Comparison of ENCODE assay signal across 14 cellular contexts in genomic region chr3:70621451-70621850, GRCh38.
DNase-seq lines count a peak whose midpoint lies in the region; ATAC-seq and TF ChIP-seq lines count a peak whose summit lies in the region.
"Had no signal": no experiment of that assay in that cellular context is flagged by ENCODE, and none has a peak within 500 bp of the region (broad histone marks: within the 10 kb centered on the region; RNA-seq: fewer than 3 reads in every experiment).

No MANE protein-coding gene starts in this region.

- H3K9me3 ChIP-seq in Karpas-422 (ENCODE audit: low read length): no peaks in the 10 kb centered on the region
- H3K9me3 ChIP-seq: BLaER1 had no signal

- peaks cover 9% of the 10 kb centered on the region for H3K4me1 Mint-ChIP-seq in activated naive CD8-positive, alpha-beta T cell treated with anti-CD3 and anti-CD28 coated beads, Interleukin-2, amount 50 U/mL, for 24 hours
- peaks cover 7% of the 10 kb centered on the region for H3K4me1 Mint-ChIP-seq in activated naive CD8-positive, alpha-beta T cell treated with anti-CD3 and anti-CD28 coated beads for 36 hours
- H3K4me1 Mint-ChIP-seq in stimulated activated memory B cell treated with anti-CD40 and anti-IgM and Interleukin-4, amounts not matched to agents 10 μg/mL and 1 μg/mL and 100 μg/mL, for 72 hours: no peaks in the 10 kb centered on the region
- H3K4me1 Mint-ChIP-seq: CD4-positive, CD25-positive, alpha-beta regulatory T cell had no signal

- H3K79me2 ChIP-seq in Karpas-422 (ENCODE audit: low read length): no peaks in the 10 kb centered on the region

- no peaks in the 10 kb centered on the region for H3K9me2 ChIP-seq in Karpas-422 (replicated peaks; ENCODE audit: insufficient read depth, low read length)

- no peaks in the 10 kb centered on the region for H4K20me1 ChIP-seq in Karpas-422 (ENCODE audit: insufficient read depth, low read depth, low read length)
- H4K20me1 ChIP-seq: BLaER1 had no signal

- peaks cover 24% of the 10 kb centered on the region for H3K4me1 ChIP-seq in Karpas-422 (ENCODE audit: low read length)

- H3K9ac ChIP-seq in Karpas-422 (ENCODE audit: low read length): no peak overlapping the region
- H3K9ac ChIP-seq: BLaER1 had no signal

- H3K36me3 Mint-ChIP-seq in activated naive CD8-positive, alpha-beta T cell treated with anti-CD3 and anti-CD28 coated beads, Interleukin-2, amount 50 U/mL, for 24 hours (ENCODE audit: low read depth): no peaks in the 10 kb centered on the region
- peaks cover 1% of the 10 kb centered on the region for H3K36me3 Mint-ChIP-seq in activated naive CD8-positive, alpha-beta T cell treated with anti-CD3 and anti-CD28 coated beads for 36 hours
- H3K36me3 Mint-ChIP-seq in stimulated activated memory B cell treated with anti-CD40 and anti-IgM and Interleukin-4, amounts not matched to agents 10 μg/mL and 1 μg/mL and 100 μg/mL, for 72 hours: no peaks in the 10 kb centered on the region
- H3K36me3 Mint-ChIP-seq: CD4-positive, CD25-positive, alpha-beta regulatory T cell had no signal

- H3K4me2 ChIP-seq in Karpas-422 (ENCODE audit: low read depth, low read length, poor library complexity, severe bottlenecking): no peak overlapping the region
- H3K4me2 ChIP-seq: BLaER1 had no signal

- no peak overlapping the region for H3K4me3 Mint-ChIP-seq in activated naive CD8-positive, alpha-beta T cell treated with anti-CD3 and anti-CD28 coated beads, Interleukin-2, amount 50 U/mL, for 24 hours
- no peak overlapping the region for H3K4me3 Mint-ChIP-seq in activated naive CD8-positive, alpha-beta T cell treated with anti-CD3 and anti-CD28 coated beads for 36 hours
- H3K4me3 Mint-ChIP-seq in stimulated activated memory B cell treated with anti-CD40 and anti-IgM and Interleukin-4, amounts not matched to agents 10 μg/mL and 1 μg/mL and 100 μg/mL, for 72 hours: no peak overlapping the region
- H3K4me3 Mint-ChIP-seq: CD4-positive, CD25-positive, alpha-beta regulatory T cell had no signal

- ATAC-seq in activated CD4-positive, CD25-positive, alpha-beta regulatory T cell treated with anti-CD3 and anti-CD28 coated beads, Interleukin-2, amount 50 U/mL, for 24 hours: peak; percentile 62 to 72
- peak; percentile 91 for ATAC-seq in activated naive CD8-positive, alpha-beta T cell treated with anti-CD3 and anti-CD28 coated beads, Interleukin-2, amount 50 U/mL, for 24 hours
- peak; percentile 36 for ATAC-seq in stimulated activated memory B cell treated with anti-CD40 and anti-IgM and Interleukin-4, amounts not matched to agents 10 μg/mL and 1 μg/mL and 100 μg/mL, for 72 hours
- ATAC-seq: GM12878, HepG2 had no signal

- H3K27me3 Mint-ChIP-seq in activated naive CD8-positive, alpha-beta T cell treated with anti-CD3 and anti-CD28 coated beads, Interleukin-2, amount 50 U/mL, for 24 hours: peaks cover 26% of the 10 kb centered on the region
- H3K27me3 Mint-ChIP-seq in activated naive CD8-positive, alpha-beta T cell treated with anti-CD3 and anti-CD28 coated beads for 36 hours: peaks cover 54% of the 10 kb centered on the region
- H3K27me3 Mint-ChIP-seq in stimulated activated memory B cell treated with anti-CD40 and anti-IgM and Interleukin-4, amounts not matched to agents 10 μg/mL and 1 μg/mL and 100 μg/mL, for 72 hours: peaks cover 13% of the 10 kb centered on the region

- no peaks in the 10 kb centered on the region for H3K9me3 Mint-ChIP-seq in activated naive CD8-positive, alpha-beta T cell treated with anti-CD3 and anti-CD28 coated beads, Interleukin-2, amount 50 U/mL, for 24 hours
- peaks cover 3% of the 10 kb centered on the region for H3K9me3 Mint-ChIP-seq in activated naive CD8-positive, alpha-beta T cell treated with anti-CD3 and anti-CD28 coated beads for 36 hours
- peaks cover 3% of the 10 kb centered on the region for H3K9me3 Mint-ChIP-seq in stimulated activated memory B cell treated with anti-CD40 and anti-IgM and Interleukin-4, amounts not matched to agents 10 μg/mL and 1 μg/mL and 100 μg/mL, for 72 hours

- no peak overlapping the region for H2AFZ ChIP-seq in Karpas-422 (ENCODE audit: low read length)

- no peak overlapping the region for H3K4me3 ChIP-seq in Karpas-422 (ENCODE audit: low read length)
- H3K4me3 ChIP-seq in coronary artery: no peak overlapping the region
- H3K4me3 ChIP-seq: BLaER1, GM12878 had no signal

- no peak overlapping the region for H3K27ac Mint-ChIP-seq in activated naive CD8-positive, alpha-beta T cell treated with anti-CD3 and anti-CD28 coated beads, Interleukin-2, amount 50 U/mL, for 24 hours
- no peak overlapping the region for H3K27ac Mint-ChIP-seq in activated naive CD8-positive, alpha-beta T cell treated with anti-CD3 and anti-CD28 coated beads for 36 hours
- H3K27ac Mint-ChIP-seq in stimulated activated memory B cell treated with anti-CD40 and anti-IgM and Interleukin-4, amounts not matched to agents 10 μg/mL and 1 μg/mL and 100 μg/mL, for 72 hours: no peak overlapping the region
- H3K27ac Mint-ChIP-seq: CD4-positive, CD25-positive, alpha-beta regulatory T cell had no signal

- H3K27ac ChIP-seq in Karpas-422 (ENCODE audit: low read length) (no peak overlapping the region), coronary artery (no peak overlapping the region)
- H3K27ac ChIP-seq: BLaER1 had no signal

- no peaks in the 10 kb centered on the region for H3K27me3 ChIP-seq in Karpas-422 (ENCODE audit: low read length)
- H3K27me3 ChIP-seq: BLaER1 had no signal

- no peak for TF ChIP-seq CTCF in coronary artery (IDR thresholded peaks at IDR 0.05)

- no peak for DNase-seq in activated CD4-positive, CD25-positive, alpha-beta regulatory T cell (lab: John Stamatoyannopoulos, UW)
- DNase-seq in activated naive CD8-positive, alpha-beta T cell treated with anti-CD3 and anti-CD28 coated beads, Interleukin-2, amount 50 U/mL, for 24 hours: no peak
- no peak for DNase-seq in activated naive CD8-positive, alpha-beta T cell treated with anti-CD3 and anti-CD28 coated beads for 36 hours
- DNase-seq in Karpas-422 (no peak), coronary artery (ENCODE audit: low spot score) (no peak)
- DNase-seq: 8988T; AML-193; CD4-positive, CD25-positive, alpha-beta regulatory T cell; DMS53 had no signal

- H3K36me3 ChIP-seq in Karpas-422 (ENCODE audit: insufficient read depth, low read length): no peaks in the 10 kb centered on the region
- H3K36me3 ChIP-seq: BLaER1 had no signal

Comparison
In these comparisons a context has a peak if more than half of its experiments do, and no peak if none do; other contexts are left out.
1. ATAC-seq: peak in every context shown above with its lines; median percentile 91 in activated naive CD8-positive, alpha-beta T cell treated with anti-CD3 and anti-CD28 coated beads, Interleukin-2, amount 50 U/mL, for 24 hours; 67 in activated CD4-positive, CD25-positive, alpha-beta regulatory T cell treated with anti-CD3 and anti-CD28 coated beads, Interleukin-2, amount 50 U/mL, for 24 hours; 36 in stimulated activated memory B cell treated with anti-CD40 and anti-IgM and Interleukin-4, amounts not matched to agents 10 μg/mL and 1 μg/mL and 100 μg/mL, for 72 hours.